In the genomic region with DNA sequence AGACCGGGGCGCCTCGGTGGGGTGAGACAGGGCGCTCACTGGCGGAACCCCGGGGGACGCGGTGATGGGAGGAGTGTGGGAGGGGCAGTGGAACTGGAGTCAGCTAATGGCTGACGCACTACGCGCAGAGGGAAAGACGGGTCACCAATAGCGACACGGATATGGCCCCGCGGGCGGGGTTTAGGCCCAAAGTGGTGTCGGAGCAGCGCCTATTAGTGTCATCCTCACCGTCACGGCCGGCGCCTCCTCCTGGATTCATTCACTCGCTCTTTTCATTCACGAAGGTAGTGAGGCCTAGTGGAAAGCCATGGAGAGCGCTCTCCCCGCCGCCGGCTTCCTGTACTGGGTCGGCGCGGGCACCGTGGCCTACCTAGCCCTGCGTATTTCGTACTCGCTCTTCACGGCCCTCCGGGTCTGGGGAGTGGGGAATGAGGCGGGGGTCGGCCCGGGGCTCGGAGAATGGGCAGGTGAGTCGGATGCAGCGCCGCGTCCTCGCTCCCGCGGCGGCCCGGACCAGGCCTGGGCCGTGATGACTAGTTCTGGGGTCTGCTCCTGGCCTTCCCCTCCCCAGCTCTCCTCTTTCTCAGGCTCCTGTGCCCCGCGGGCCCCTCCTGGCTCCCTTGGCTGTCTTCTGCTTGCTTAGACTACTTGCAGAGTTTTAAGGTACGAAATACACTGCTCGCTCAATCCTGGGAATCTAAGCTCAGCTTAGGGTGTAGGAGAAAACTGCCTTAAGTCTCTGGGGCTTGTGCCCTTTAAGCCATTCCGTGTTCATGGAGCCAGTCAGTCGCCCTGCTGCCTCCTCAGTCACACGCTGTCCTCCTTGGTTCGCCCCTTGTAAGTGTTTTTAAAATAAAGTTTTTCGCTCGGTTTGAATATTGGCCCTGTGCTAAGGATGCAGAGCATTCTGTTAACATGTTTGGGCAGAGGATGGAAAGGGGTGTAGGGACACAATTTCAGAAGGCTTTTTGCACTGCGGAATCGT, we compare ENCODE assay signal across 8 cellular contexts.
DNase-seq lines count a peak whose midpoint lies in the region; ATAC-seq and TF ChIP-seq lines count a peak whose summit lies in the region.

A gene (plus strand): TSS at position 218 of the 985 bp plus-strand sequence. CDS start 90 bp downstream, at position 308.

- peaks cover 12% of the 10 kb centered on the region for H3K36me3 Mint-ChIP-seq in activated naive CD4-positive, alpha-beta T cell treated with anti-CD3 and anti-CD28 coated beads, Interleukin-2, amount 50 U/mL, for 24 hours

- ATAC-seq in HG02588 (IDR thresholded peaks at IDR 0.05; ENCODE audit: unreplicated experiment) (peak; percentile 97), SK-N-SH treated with all-trans-retinoic acid at 6 μM for 48 hours (peak; percentile 98)

- H3K4me1 Mint-ChIP-seq in activated naive CD4-positive, alpha-beta T cell treated with anti-CD3 and anti-CD28 coated beads, Interleukin-2, amount 50 U/mL, for 24 hours: peaks cover 42% of the 10 kb centered on the region

- no peaks in the 10 kb centered on the region for H3K27me3 Mint-ChIP-seq in activated naive CD4-positive, alpha-beta T cell treated with anti-CD3 and anti-CD28 coated beads, Interleukin-2, amount 50 U/mL, for 24 hours

- peak within 1 kb of the TSS; percentile 97 for H3K4me3 Mint-ChIP-seq in activated naive CD4-positive, alpha-beta T cell treated with anti-CD3 and anti-CD28 coated beads, Interleukin-2, amount 50 U/mL, for 24 hours

- no peaks in the 10 kb centered on the region for H3K9me3 Mint-ChIP-seq in activated naive CD4-positive, alpha-beta T cell treated with anti-CD3 and anti-CD28 coated beads, Interleukin-2, amount 50 U/mL, for 24 hours

- peak within 1 kb of the TSS; percentile 97 for H3K27ac Mint-ChIP-seq in activated naive CD4-positive, alpha-beta T cell treated with anti-CD3 and anti-CD28 coated beads, Interleukin-2, amount 50 U/mL, for 24 hours

- DNase-seq in NCI-H1092 (lab: John Stamatoyannopoulos, UW) (peak; percentile 98), germinal center (ENCODE audit: low spot score) (peak; percentile 100), non-pigmented ciliary epithelial cell (ENCODE audit: low read depth) (peak; percentile 96), superior temporal gyrus (ENCODE audit: extremely low spot score) (peak; percentile 99)

- H3K4me3 ChIP-seq in GM08714 (ENCODE audit: low read length): peak within 1 kb of the TSS; percentile 88

TF ChIP-seq in SK-N-SH treated with all-trans-retinoic acid at 6 μM for 48 hours, 23 proteins besides CTCF, POLR2A, EP300 and RAD21:
- TF ChIP-seq PPARA (CRISPR knock-in tag; IDR thresholded peaks at IDR 0.05; ENCODE audit: borderline replicate concordance): no peak
- peak; percentile 95 for TF ChIP-seq ZNF70 (CRISPR knock-in tag; IDR thresholded peaks at IDR 0.05)

Comparison
In these comparisons a context has a peak if more than half of its experiments do, and no peak if none do; other contexts are left out.
1. Peak in every context shown above with its lines: DNase-seq, ATAC-seq and H3K4me3 ChIP-seq.